2 cellular contexts compared by ENCODE assay signal in the genomic region with DNA sequence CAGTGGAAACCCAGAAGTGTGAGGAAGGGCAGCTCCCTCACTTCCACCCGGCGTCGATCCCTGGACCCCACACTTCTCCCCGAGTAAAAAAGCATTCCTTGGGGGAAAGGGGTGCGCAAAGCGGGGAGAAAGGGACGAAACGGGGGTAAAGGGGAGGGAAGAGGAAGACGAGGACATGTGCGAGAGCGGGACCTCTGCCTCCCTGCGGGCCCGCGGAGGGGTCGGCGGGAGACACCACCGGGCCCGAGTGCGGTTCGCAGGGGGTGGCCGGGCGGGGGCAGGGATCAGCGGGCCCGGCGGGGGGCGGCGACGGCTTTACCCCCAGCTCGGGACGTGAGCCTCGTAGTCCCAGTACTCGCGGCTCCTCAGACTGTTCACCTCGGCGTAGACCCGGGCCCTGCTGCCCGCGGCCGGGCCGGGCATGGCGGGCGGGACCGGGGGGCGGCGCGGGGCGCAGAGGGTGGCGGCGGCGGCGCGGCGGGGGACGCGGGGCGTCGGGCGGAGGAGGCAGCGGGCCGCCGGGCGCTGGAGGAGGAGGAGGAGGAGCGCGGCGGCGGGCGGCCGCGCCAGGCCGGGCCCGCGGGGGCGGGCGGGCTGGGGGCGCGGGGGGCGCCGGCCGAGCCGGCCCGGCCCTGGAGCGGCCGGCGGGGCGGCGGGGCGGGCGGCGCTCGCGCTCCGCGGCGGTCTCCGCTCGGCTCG.
A peak's percentile ranks its signal among the peaks of the same experiment; 100 is the strongest.
TF ChIP-seq lines count a peak whose summit lies in the region.

No MANE protein-coding gene starts in this region.

TF ChIP-seq in K562, 482 proteins besides CTCF, POLR2A, EP300 and RAD21:
- TF ChIP-seq HMG20B (CRISPR knock-in tag; IDR thresholded peaks at IDR 0.05) (no peak), E2F6 (IDR thresholded peaks at IDR 0.05; ENCODE audit: borderline replicate concordance in 1 of 2, extremely low read depth in 1 of 2, insufficient read depth in 1 of 2, insufficient read length in 1 of 2, low read depth in 1 of 2, low read length in 1 of 2, poor library complexity in 1 of 2, severe bottlenecking in 1 of 2) (peak in 1 of 2 experiments; percentile 35), ZNF146 (CRISPR knock-in tag; IDR thresholded peaks at IDR 0.05; ENCODE audit: unreplicated experiment) (no peak), CHD1 (IDR thresholded peaks at IDR 0.05; ENCODE audit: low read length) (peak; percentile 30), NUFIP1 (IDR thresholded peaks at IDR 0.05; ENCODE audit: partially characterized antibody) (no peak)
- TF ChIP-seq, protein P1, sequence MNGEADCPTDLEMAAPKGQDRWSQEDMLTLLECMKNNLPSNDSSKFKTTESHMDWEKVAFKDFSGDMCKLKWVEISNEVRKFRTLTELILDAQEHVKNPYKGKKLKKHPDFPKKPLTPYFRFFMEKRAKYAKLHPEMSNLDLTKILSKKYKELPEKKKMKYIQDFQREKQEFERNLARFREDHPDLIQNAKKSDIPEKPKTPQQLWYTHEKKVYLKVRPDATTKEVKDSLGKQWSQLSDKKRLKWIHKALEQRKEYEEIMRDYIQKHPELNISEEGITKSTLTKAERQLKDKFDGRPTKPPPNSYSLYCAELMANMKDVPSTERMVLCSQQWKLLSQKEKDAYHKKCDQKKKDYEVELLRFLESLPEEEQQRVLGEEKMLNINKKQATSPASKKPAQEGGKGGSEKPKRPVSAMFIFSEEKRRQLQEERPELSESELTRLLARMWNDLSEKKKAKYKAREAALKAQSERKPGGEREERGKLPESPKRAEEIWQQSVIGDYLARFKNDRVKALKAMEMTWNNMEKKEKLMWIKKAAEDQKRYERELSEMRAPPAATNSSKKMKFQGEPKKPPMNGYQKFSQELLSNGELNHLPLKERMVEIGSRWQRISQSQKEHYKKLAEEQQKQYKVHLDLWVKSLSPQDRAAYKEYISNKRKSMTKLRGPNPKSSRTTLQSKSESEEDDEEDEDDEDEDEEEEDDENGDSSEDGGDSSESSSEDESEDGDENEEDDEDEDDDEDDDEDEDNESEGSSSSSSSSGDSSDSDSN (IDR thresholded peaks at IDR 0.05; ENCODE audit: borderline replicate concordance in 1 of 2, low read depth in 2 of 2, low read length in 2 of 2), result 0 out of 4 replicates have a peak, but pooled peaks of 1 of the 2 experiments have one; percentile 42

TF ChIP-seq in HepG2, 621 proteins besides CTCF, POLR2A, EP300 and RAD21 (continues in another document):
- TF ChIP-seq, protein P1 (CRISPR knock-in tag; IDR thresholded peaks at IDR 0.05), result peak; percentile 32; the same call in 1 of the 2 replicates
- TF ChIP-seq ZNF563 (CRISPR knock-in tag; IDR thresholded peaks at IDR 0.05) (no peak), ZNF615 (CRISPR knock-in tag; IDR thresholded peaks at IDR 0.05; ENCODE audit: borderline replicate concordance) (no peak), RBFOX2 (IDR thresholded peaks at IDR 0.05; ENCODE audit: low read depth, low read length) (peak; percentile 12; the same call in 1 of the 2 replicates), FOXP1 (IDR thresholded peaks at IDR 0.05) (no peak), FOXP1 (CRISPR knock-in tag; IDR thresholded peaks at IDR 0.05) (no peak), MAZ (IDR thresholded peaks at IDR 0.05; ENCODE audit: borderline replicate concordance, low read depth, low read length) (no peak), MAZ (CRISPR knock-in tag; IDR thresholded peaks at IDR 0.05; ENCODE audit: low read depth) (0 out of 2 replicates have a peak, but pooled peaks have one; percentile 26), ATF6 (CRISPR knock-in tag; conservative IDR thresholded peaks at IDR 0.05) (no peak), KMT2A (CRISPR knock-in tag; IDR thresholded peaks at IDR 0.05) (0 out of 2 replicates have a peak, but pooled peaks have one; percentile 25), NKX3-1 (CRISPR knock-in tag; IDR thresholded peaks at IDR 0.05) (no peak), ASH2L (IDR thresholded peaks at IDR 0.05; ENCODE audit: insufficient read length, low read depth, low read length) (peak; percentile 48), ZNF264 (CRISPR knock-in tag; IDR thresholded peaks at IDR 0.05) (no peak), PHF8 (CRISPR knock-in tag; IDR thresholded peaks at IDR 0.05) (peak; percentile 51), ZNF678 (CRISPR knock-in tag; IDR thresholded peaks at IDR 0.05) (no peak), SNAI1 (CRISPR knock-in tag; IDR thresholded peaks at IDR 0.05; ENCODE audit: borderline replicate concordance) (no peak), BCL3 (CRISPR knock-in tag; IDR thresholded peaks at IDR 0.05) (0 out of 2 replicates have a peak, but pooled peaks have one; percentile 30), KDM2A (CRISPR knock-in tag; IDR thresholded peaks at IDR 0.05; ENCODE audit: borderline replicate concordance, low read depth) (peak; percentile 20; the same call in 1 of the 2 replicates), SPEN (CRISPR knock-in tag; IDR thresholded peaks at IDR 0.05; ENCODE audit: low read depth) (0 out of 2 replicates have a peak, but pooled peaks have one; percentile 21), MAF1 (CRISPR knock-in tag; IDR thresholded peaks at IDR 0.05; ENCODE audit: borderline replicate concordance) (no peak), ZBTB7A (CRISPR knock-in tag; IDR thresholded peaks at IDR 0.05) (0 out of 2 replicates have a peak, but pooled peaks have one; percentile 44), NR1H2 (CRISPR knock-in tag; IDR thresholded peaks at IDR 0.05; ENCODE audit: borderline replicate concordance, low read depth) (peak; percentile 68; the same call in 1 of the 2 replicates), FOXC1 (CRISPR knock-in tag; IDR thresholded peaks at IDR 0.05; ENCODE audit: borderline replicate concordance) (0 out of 2 replicates have a peak, but pooled peaks have one; percentile 41), ZFY (CRISPR knock-in tag; IDR thresholded peaks at IDR 0.05) (0 out of 2 replicates have a peak, but pooled peaks have one; percentile 15), MYC (CRISPR knock-in tag; IDR thresholded peaks at IDR 0.05; ENCODE audit: borderline replicate concordance) (peak; percentile 1; the same call in 1 of the 2 replicates), SALL1 (CRISPR knock-in tag; IDR thresholded peaks at IDR 0.05) (0 out of 2 replicates have a peak, but pooled peaks have one; percentile 26), ZNF383 (CRISPR knock-in tag; IDR thresholded peaks at IDR 0.05; ENCODE audit: borderline replicate concordance) (no peak), PITX1 (CRISPR knock-in tag; IDR thresholded peaks at IDR 0.05) (no peak), ZNF530 (CRISPR knock-in tag; IDR thresholded peaks at IDR 0.05; ENCODE audit: low read depth) (no peak), ZNF282 (IDR thresholded peaks at IDR 0.05; ENCODE audit: partially characterized antibody) (no peak)
- TF ChIP-seq, protein P2, sequence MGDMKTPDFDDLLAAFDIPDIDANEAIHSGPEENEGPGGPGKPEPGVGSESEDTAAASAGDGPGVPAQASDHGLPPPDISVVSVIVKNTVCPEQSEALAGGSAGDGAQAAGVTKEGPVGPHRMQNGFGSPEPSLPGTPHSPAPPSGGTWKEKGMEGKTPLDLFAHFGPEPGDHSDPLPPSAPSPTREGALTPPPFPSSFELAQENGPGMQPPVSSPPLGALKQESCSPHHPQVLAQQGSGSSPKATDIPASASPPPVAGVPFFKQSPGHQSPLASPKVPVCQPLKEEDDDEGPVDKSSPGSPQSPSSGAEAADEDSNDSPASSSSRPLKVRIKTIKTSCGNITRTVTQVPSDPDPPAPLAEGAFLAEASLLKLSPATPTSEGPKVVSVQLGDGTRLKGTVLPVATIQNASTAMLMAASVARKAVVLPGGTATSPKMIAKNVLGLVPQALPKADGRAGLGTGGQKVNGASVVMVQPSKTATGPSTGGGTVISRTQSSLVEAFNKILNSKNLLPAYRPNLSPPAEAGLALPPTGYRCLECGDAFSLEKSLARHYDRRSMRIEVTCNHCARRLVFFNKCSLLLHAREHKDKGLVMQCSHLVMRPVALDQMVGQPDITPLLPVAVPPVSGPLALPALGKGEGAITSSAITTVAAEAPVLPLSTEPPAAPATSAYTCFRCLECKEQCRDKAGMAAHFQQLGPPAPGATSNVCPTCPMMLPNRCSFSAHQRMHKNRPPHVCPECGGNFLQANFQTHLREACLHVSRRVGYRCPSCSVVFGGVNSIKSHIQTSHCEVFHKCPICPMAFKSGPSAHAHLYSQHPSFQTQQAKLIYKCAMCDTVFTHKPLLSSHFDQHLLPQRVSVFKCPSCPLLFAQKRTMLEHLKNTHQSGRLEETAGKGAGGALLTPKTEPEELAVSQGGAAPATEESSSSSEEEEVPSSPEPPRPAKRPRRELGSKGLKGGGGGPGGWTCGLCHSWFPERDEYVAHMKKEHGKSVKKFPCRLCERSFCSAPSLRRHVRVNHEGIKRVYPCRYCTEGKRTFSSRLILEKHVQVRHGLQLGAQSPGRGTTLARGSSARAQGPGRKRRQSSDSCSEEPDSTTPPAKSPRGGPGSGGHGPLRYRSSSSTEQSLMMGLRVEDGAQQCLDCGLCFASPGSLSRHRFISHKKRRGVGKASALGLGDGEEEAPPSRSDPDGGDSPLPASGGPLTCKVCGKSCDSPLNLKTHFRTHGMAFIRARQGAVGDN (CRISPR knock-in tag; IDR thresholded peaks at IDR 0.05), result peak; percentile 45
- TF ChIP-seq, protein P3, sequence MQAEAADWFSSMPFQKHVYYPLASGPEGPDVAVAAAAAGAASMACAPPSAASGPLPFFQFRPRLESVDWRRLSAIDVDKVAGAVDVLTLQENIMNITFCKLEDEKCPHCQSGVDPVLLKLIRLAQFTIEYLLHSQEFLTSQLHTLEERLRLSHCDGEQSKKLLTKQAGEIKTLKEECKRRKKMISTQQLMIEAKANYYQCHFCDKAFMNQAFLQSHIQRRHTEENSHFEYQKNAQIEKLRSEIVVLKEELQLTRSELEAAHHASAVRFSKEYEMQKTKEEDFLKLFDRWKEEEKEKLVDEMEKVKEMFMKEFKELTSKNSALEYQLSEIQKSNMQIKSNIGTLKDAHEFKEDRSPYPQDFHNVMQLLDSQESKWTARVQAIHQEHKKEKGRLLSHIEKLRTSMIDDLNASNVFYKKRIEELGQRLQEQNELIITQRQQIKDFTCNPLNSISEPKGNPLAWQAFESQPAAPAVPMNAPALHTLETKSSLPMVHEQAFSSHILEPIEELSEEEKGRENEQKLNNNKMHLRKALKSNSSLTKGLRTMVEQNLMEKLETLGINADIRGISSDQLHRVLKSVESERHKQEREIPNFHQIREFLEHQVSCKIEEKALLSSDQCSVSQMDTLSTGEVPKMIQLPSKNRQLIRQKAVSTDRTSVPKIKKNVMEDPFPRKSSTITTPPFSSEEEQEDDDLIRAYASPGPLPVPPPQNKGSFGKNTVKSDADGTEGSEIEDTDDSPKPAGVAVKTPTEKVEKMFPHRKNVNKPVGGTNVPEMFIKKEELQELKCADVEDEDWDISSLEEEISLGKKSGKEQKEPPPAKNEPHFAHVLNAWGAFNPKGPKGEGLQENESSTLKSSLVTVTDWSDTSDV (CRISPR knock-in tag; IDR thresholded peaks at IDR 0.05), result 0 out of 2 replicates have a peak, but pooled peaks have one; percentile 37
- TF ChIP-seq, protein P4, sequence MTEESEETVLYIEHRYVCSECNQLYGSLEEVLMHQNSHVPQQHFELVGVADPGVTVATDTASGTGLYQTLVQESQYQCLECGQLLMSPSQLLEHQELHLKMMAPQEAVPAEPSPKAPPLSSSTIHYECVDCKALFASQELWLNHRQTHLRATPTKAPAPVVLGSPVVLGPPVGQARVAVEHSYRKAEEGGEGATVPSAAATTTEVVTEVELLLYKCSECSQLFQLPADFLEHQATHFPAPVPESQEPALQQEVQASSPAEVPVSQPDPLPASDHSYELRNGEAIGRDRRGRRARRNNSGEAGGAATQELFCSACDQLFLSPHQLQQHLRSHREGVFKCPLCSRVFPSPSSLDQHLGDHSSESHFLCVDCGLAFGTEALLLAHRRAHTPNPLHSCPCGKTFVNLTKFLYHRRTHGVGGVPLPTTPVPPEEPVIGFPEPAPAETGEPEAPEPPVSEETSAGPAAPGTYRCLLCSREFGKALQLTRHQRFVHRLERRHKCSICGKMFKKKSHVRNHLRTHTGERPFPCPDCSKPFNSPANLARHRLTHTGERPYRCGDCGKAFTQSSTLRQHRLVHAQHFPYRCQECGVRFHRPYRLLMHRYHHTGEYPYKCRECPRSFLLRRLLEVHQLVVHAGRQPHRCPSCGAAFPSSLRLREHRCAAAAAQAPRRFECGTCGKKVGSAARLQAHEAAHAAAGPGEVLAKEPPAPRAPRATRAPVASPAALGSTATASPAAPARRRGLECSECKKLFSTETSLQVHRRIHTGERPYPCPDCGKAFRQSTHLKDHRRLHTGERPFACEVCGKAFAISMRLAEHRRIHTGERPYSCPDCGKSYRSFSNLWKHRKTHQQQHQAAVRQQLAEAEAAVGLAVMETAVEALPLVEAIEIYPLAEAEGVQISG (CRISPR knock-in tag; IDR thresholded peaks at IDR 0.05), result peak; percentile 77
